16 cellular contexts compared by ENCODE assay signal in the genomic region with DNA sequence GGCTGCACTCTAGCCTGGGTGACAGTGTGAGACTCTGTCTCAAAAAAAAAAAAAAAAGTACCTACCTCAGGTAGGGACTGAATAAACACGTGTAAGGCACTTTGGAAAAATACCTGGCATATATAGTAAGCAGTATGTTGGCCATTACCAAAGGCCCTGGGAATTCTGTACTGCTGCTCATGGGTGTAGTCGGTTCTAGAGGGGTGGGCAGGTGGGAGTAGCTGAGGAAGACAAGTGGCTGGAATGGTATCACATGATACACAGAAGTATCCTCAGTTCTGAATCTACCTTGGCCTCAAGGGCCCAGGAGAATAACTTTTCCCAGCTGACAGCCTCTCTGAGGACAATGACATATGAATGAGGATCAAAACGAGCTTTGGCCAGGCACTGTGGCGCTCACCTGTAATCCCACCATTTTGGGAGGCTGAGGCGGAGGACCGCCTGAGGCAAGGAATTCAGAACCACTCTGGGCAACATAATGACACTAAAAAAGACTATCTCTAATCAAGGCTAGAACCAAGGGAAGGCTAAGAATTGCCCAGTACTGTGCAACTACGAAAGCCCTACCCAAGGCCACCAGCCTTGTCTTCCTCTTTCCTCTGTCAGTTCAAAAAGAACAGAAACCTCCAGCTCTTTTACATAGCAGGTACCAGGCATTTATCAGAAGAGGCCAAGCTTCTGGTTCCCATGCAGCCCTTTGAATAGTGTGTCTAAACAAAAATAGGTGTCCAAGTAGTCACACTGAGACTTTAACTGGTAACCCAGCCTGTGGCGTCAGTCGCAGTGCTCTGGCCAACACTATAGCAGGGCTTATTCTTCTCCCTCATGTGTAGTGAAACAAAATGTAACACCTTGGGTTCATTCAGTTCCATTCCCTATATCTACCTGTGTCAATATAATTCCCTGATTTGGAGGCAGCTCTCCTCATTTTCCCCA. TPM values are rescaled to one million over a fixed set of nuclear protein-coding genes. Genes with fewer than 3 reads are reported as not detected.
DNase-seq lines count a peak whose midpoint lies in the region; ATAC-seq, FAIRE-seq and TF ChIP-seq lines count a peak whose summit lies in the region.
"Had no signal": no experiment of that assay in that cellular context is flagged by ENCODE, and none has a peak within 500 bp of the region (broad histone marks: within the 10 kb centered on the region; RNA-seq: fewer than 3 reads in every experiment).

No MANE protein-coding gene starts in this region.

- H3K4me1 ChIP-seq in astrocyte (ENCODE audit: insufficient read depth, low read length) (peaks cover 7% of the 10 kb centered on the region), psoas muscle (no peaks in the 10 kb centered on the region)
- H3K4me1 ChIP-seq: parathyroid adenoma, spleen had no signal

- H3K9me3 Mint-ChIP-seq in activated T-cell treated with anti-CD3 and anti-CD28 coated beads, Interleukin-2, amount 50 U/mL, for 24 hours: no peaks in the 10 kb centered on the region
- no peaks in the 10 kb centered on the region for H3K9me3 Mint-ChIP-seq in astrocyte (ENCODE audit: unreplicated experiment)
- H3K9me3 Mint-ChIP-seq: activated T-cell treated with anti-CD3 and anti-CD28 coated beads, Interleukin-2, amount 50 U/mL, for 72 hours; CD4-positive, CD25-positive, alpha-beta regulatory T cell; stimulated activated naive B cell treated with anti-CD40 and anti-IgM and Interleukin-4, amounts not matched to agents 10 μg/mL and 1 μg/mL and 100 μg/mL, for 72 hours had no signal

- peaks cover 13% of the 10 kb centered on the region for H3K4me1 Mint-ChIP-seq in activated T-cell treated with anti-CD3 and anti-CD28 coated beads, Interleukin-2, amount 50 U/mL, for 24 hours (ENCODE audit: low read depth)
- peaks cover 13% of the 10 kb centered on the region for H3K4me1 Mint-ChIP-seq in astrocyte (ENCODE audit: low read depth, unreplicated experiment)

- H3K9me3 ChIP-seq in astrocyte (ENCODE audit: insufficient read depth, low read depth, low read length): no peaks in the 10 kb centered on the region
- H3K9me3 ChIP-seq in psoas muscle: no peaks in the 10 kb centered on the region
- H3K9me3 ChIP-seq: spleen had no signal

- ATAC-seq in psoas muscle: no peak
- ATAC-seq: activated T-cell treated with anti-CD3 and anti-CD28 coated beads, Interleukin-2, amount 50 U/mL, for 72 hours; left lobe of liver; stimulated activated naive B cell treated with anti-CD40 and anti-IgM and Interleukin-4, amounts not matched to agents 10 μg/mL and 1 μg/mL and 100 μg/mL, for 72 hours had no signal

- H3K27ac Mint-ChIP-seq in activated T-cell treated with anti-CD3 and anti-CD28 coated beads, Interleukin-2, amount 50 U/mL, for 24 hours: peak overlapping the region; percentile 69
- peak overlapping the region; percentile 18 for H3K27ac Mint-ChIP-seq in astrocyte (ENCODE audit: unreplicated experiment)

- intact Hi-C loops in psoas muscle (cut with DNase I): no loop called here

- no peak overlapping the region for H3K4me3 Mint-ChIP-seq in activated T-cell treated with anti-CD3 and anti-CD28 coated beads, Interleukin-2, amount 50 U/mL, for 24 hours
- H3K4me3 Mint-ChIP-seq in astrocyte (ENCODE audit: unreplicated experiment): no peak overlapping the region
- H3K4me3 Mint-ChIP-seq: activated T-cell treated with anti-CD3 and anti-CD28 coated beads, Interleukin-2, amount 50 U/mL, for 72 hours; stimulated activated naive B cell treated with anti-CD40 and anti-IgM and Interleukin-4, amounts not matched to agents 10 μg/mL and 1 μg/mL and 100 μg/mL, for 72 hours had no signal

- peaks cover 77% of the 10 kb centered on the region for H3K36me3 Mint-ChIP-seq in activated T-cell treated with anti-CD3 and anti-CD28 coated beads, Interleukin-2, amount 50 U/mL, for 24 hours (ENCODE audit: low read depth)
- H3K36me3 Mint-ChIP-seq in astrocyte (ENCODE audit: low read depth, unreplicated experiment): peaks cover 22% of the 10 kb centered on the region

- H3K27ac ChIP-seq in astrocyte (ENCODE audit: low read depth, low read length) (no peak overlapping the region), psoas muscle (peak overlapping the region; percentile 9)
- H3K27ac ChIP-seq: parathyroid adenoma, spleen had no signal

- WGBS in psoas muscle, 3 donors: 66 to 79% (median 77%) methylated on average over 9 of the region's 9 CpGs

- no peak for TF ChIP-seq CTCF in astrocyte (IDR thresholded peaks at IDR 0.05; ENCODE audit: insufficient read depth, low read depth, low read length)
- TF ChIP-seq CTCF in psoas muscle (IDR thresholded peaks at IDR 0.05): no peak

- H4K20me1 ChIP-seq in astrocyte (ENCODE audit: insufficient read depth, low read length): peaks cover 67% of the 10 kb centered on the region

- H3K4me2 ChIP-seq in astrocyte (ENCODE audit: low read length): no peak overlapping the region

- H3K36me3 ChIP-seq in astrocyte (ENCODE audit: insufficient read depth, low read length) (peaks cover 49% of the 10 kb centered on the region), psoas muscle (ENCODE audit: insufficient read depth in 1 of 2, low read depth in 1 of 2) (peaks cover 22 to 67% of the 10 kb centered on the region in 2 donors)

- H3K9ac ChIP-seq in astrocyte (ENCODE audit: low read length): no peak overlapping the region
- H3K9ac ChIP-seq: parathyroid adenoma had no signal

- FAIRE-seq in astrocyte (lab: Jason Lieb, UNC): no peak

- H3K79me2 ChIP-seq in astrocyte (ENCODE audit: insufficient read depth, low read length): peaks cover 9% of the 10 kb centered on the region
- H3K79me2 ChIP-seq: parathyroid adenoma had no signal

- no peaks in the 10 kb centered on the region for H3K27me3 ChIP-seq in astrocyte (ENCODE audit: insufficient read depth, low read length)
- no peaks in the 10 kb centered on the region for H3K27me3 ChIP-seq in psoas muscle (ENCODE audit: insufficient read depth in 3 of 3, low read length in 2 of 3)
- H3K27me3 ChIP-seq: spleen had no signal

- no peak for DNase-seq in activated T-cell treated with anti-CD3 and anti-CD28 coated beads, Interleukin-2, amount 50 U/mL, for 24 hours
- DNase-seq in activated T-cell treated with anti-CD3 and anti-CD28 coated beads, Interleukin-2, amount 50 U/mL, for 1 hour: no peak
- DNase-seq in astrocyte (ENCODE audit: low read depth) (no peak), psoas muscle (no peak), NCI-H526 (lab: John Stamatoyannopoulos, UW) (no peak)
- DNase-seq in NK-92 treated with Interleukin-12 subunit alpha and Interleukin-12 subunit beta, amount 100 ng/mL, for 24 hours (lab: John Stamatoyannopoulos, UW): no peak
- DNase-seq: activated CD4-positive, alpha-beta T cell treated with anti-CD3 and anti-CD28 coated beads, Interleukin-2, amount 50 U/mL, for 4 hours; activated T-cell treated with anti-CD3 and anti-CD28 coated beads, Interleukin-2, amount 50 U/mL, for 72 hours; CD4-positive, CD25-positive, alpha-beta regulatory T cell; DMS79; Kasumi-1; NCI-H146; spleen; stimulated activated naive B cell treated with anti-CD40 and anti-IgM and Interleukin-4, amounts not matched to agents 10 μg/mL and 1 μg/mL and 100 μg/mL, for 72 hours had no signal

- H3K27me3 Mint-ChIP-seq in activated T-cell treated with anti-CD3 and anti-CD28 coated beads, Interleukin-2, amount 50 U/mL, for 24 hours: no peaks in the 10 kb centered on the region
- H3K27me3 Mint-ChIP-seq in astrocyte (ENCODE audit: low read depth, unreplicated experiment): no peaks in the 10 kb centered on the region
- H3K27me3 Mint-ChIP-seq: CD4-positive, CD25-positive, alpha-beta regulatory T cell; stimulated activated naive B cell treated with anti-CD40 and anti-IgM and Interleukin-4, amounts not matched to agents 10 μg/mL and 1 μg/mL and 100 μg/mL, for 72 hours had no signal

- no peak overlapping the region for H2AFZ ChIP-seq in astrocyte (ENCODE audit: low read depth, low read length)
- H2AFZ ChIP-seq: parathyroid adenoma had no signal

- no peak overlapping the region for H3K4me3 ChIP-seq in astrocyte (ENCODE audit: insufficient read depth, low read depth, low read length)
- H3K4me3 ChIP-seq in psoas muscle: no peak overlapping the region
- H3K4me3 ChIP-seq: spleen had no signal

RNA-seq across cellular contexts. Expression of gene MMACHC, which starts 10.2 kb away (rescaled TPM):
- total RNA-seq in astrocyte (5.4 and 6.2 TPM in 2 replicates), psoas muscle (10 to 100 TPM in 1 of 4 donors, 1 to 10 TPM in 3; 3.6 to 14.9 (median 6.7) TPM)
- 1 to 10 TPM; 2.3 to 9.3 (median 3.8) TPM for polyA plus RNA-seq in psoas muscle

RNA-seq across cellular contexts. Expression of gene CCDC163, which starts 10.4 kb away (rescaled TPM):
- total RNA-seq in astrocyte (3.0 and 3.5 TPM in 2 replicates), psoas muscle (under 1 TPM; 0.25 to 0.64 (median 0.44) TPM)
- under 1 TPM; 0.69 to 0.82 (median 0.69) TPM for polyA plus RNA-seq in psoas muscle

RNA-seq across cellular contexts. Expression of gene PRDX1, which starts 11.4 kb away (rescaled TPM):
- total RNA-seq in astrocyte: 861 and 986 TPM in 2 replicates
- 100 to 1,000 TPM; 354 to 642 (median 440) TPM for total RNA-seq in psoas muscle
- 1,000 to 10,000 TPM in 1 of 3 donors, 100 to 1,000 TPM in 2; 524 to 1,179 (median 653) TPM for polyA plus RNA-seq in psoas muscle

RNA-seq across cellular contexts. Expression of gene TESK2, which starts 19.3 kb away (rescaled TPM):
- total RNA-seq in astrocyte (1.7 and 2.0 TPM in 2 replicates), psoas muscle (1 to 10 TPM; 1.9 to 5.0 (median 2.3) TPM)
- 1 to 10 TPM in 2 of 3 donors, under 1 TPM in 1; 0.73 to 4.3 (median 2.0) TPM for polyA plus RNA-seq in psoas muscle

RNA-seq across cellular contexts. Expression of gene AKR1A1, which starts 40.3 kb away (rescaled TPM):
- 118 and 129 TPM in 2 replicates for total RNA-seq in astrocyte
- total RNA-seq in psoas muscle: 10 to 100 TPM; 35.6 to 69.6 (median 51.3) TPM
- 10 to 100 TPM; 37.9 to 91.5 (median 45.5) TPM for polyA plus RNA-seq in psoas muscle
